ENCODE assay signal across 16 cellular contexts in genomic region chr16:29991571-29991904, GRCh38.
"Had no signal": no experiment of that assay in that cellular context is flagged by ENCODE, and none has a peak within 500 bp of the region (broad histone marks: within the 10 kb centered on the region; RNA-seq: fewer than 3 reads in every experiment).

No MANE protein-coding gene starts in this region.

- H3K4me3 Mint-ChIP-seq: activated T-helper 1 cell treated with anti-CD3 and anti-CD28 coated beads, Interleukin-12 subunit alpha, Interleukin-12 subunit beta, Interleukin-2, Interleukin-4 antibody, amounts not matched to agents 30 ng/mL and 10 ng/mL and 1 ng/mL, durations not matched to agents 14 hours and 24 hours and 36 hours; stimulated activated naive CD8-positive, alpha-beta T cell treated with anti-CD3 and anti-CD28 coated beads, Interleukin-15, amount 100 ng/mL, for 72 hours had no signal

- H3K27me3 ChIP-seq: esophagus squamous epithelium had no signal

- H3K27ac Mint-ChIP-seq: activated T-helper 1 cell treated with anti-CD3 and anti-CD28 coated beads, Interleukin-12 subunit alpha, Interleukin-12 subunit beta, Interleukin-2, Interleukin-4 antibody, amounts not matched to agents 30 ng/mL and 10 ng/mL and 1 ng/mL, durations not matched to agents 14 hours and 24 hours and 36 hours; progenitor cell of endocrine pancreas had no signal

- H3K27ac ChIP-seq: esophagus squamous epithelium had no signal

- DNase-seq: activated CD4-positive, alpha-beta T cell treated with anti-CD3 and anti-CD28 coated beads, Interleukin-2, amount 50 U/mL, for 1 hour; activated gamma-delta T cell treated with Interleukin-2 at 50 U/mL for 16 hours; dermis blood vessel endothelial cell; effector memory CD4-positive, alpha-beta T cell; esophagus squamous epithelium; midbrain; stimulated activated naive CD8-positive, alpha-beta T cell treated with anti-CD3 and anti-CD28 coated beads, Interleukin-15, amount 100 ng/mL, for 72 hours; T-helper 1 cell; T1000; trophoblast cell had no signal

- H3K4me3 ChIP-seq: esophagus squamous epithelium, lung had no signal

- H3K9me3 Mint-ChIP-seq: activated naive CD4-positive, alpha-beta T cell treated with anti-CD3 and anti-CD28 coated beads, Interleukin-2, amount 50 U/mL, for 72 hours; activated T-helper 1 cell treated with anti-CD3 and anti-CD28 coated beads, Interleukin-12 subunit alpha, Interleukin-12 subunit beta, Interleukin-2, Interleukin-4 antibody, amounts not matched to agents 30 ng/mL and 10 ng/mL and 1 ng/mL, durations not matched to agents 14 hours and 24 hours and 36 hours; nephron; stimulated activated naive CD8-positive, alpha-beta T cell treated with anti-CD3 and anti-CD28 coated beads, Interleukin-15, amount 100 ng/mL, for 72 hours had no signal

- H3K27me3 Mint-ChIP-seq: progenitor cell of endocrine pancreas; stimulated activated naive CD8-positive, alpha-beta T cell treated with anti-CD3 and anti-CD28 coated beads, Interleukin-15, amount 100 ng/mL, for 72 hours had no signal

- H3K9me3 ChIP-seq: esophagus squamous epithelium had no signal

- ATAC-seq: activated CD4-positive, CD25-positive, alpha-beta regulatory T cell treated with anti-CD3 and anti-CD28 coated beads, Interleukin-2, amount 50 U/mL, for 24 hours; activated naive CD4-positive, alpha-beta T cell treated with anti-CD3 and anti-CD28 coated beads, Interleukin-2, amount 50 U/mL, for 72 hours; stimulated activated naive CD8-positive, alpha-beta T cell treated with anti-CD3 and anti-CD28 coated beads, Interleukin-15, amount 100 ng/mL, for 72 hours had no signal
